In genomic region chr2:180663016-180663471, GRCh38 we compare ENCODE assay signal across 17 cellular contexts.
DNase-seq lines count a peak whose midpoint lies in the region; ATAC-seq, FAIRE-seq and TF ChIP-seq lines count a peak whose summit lies in the region.
"Had no signal": no experiment of that assay in that cellular context is flagged by ENCODE, and none has a peak within 500 bp of the region (broad histone marks: within the 10 kb centered on the region; RNA-seq: fewer than 3 reads in every experiment).

No MANE protein-coding gene starts in this region.

- H3K9me1 ChIP-seq in keratinocyte (ENCODE audit: control insufficient read depth, extremely low read depth, insufficient read depth, low read length) = no peaks in the 10 kb centered on the region

- H3K4me1 ChIP-seq in keratinocyte (ENCODE audit: control insufficient read depth, extremely low read depth, insufficient read depth, low read length) = peaks cover 13% of the 10 kb centered on the region
- no peaks in the 10 kb centered on the region for H3K4me1 ChIP-seq in CD4-positive, alpha-beta memory T cell (ENCODE audit: insufficient read depth, low read length)
- H3K4me1 ChIP-seq: heart right ventricle, uterus had no signal

- intact Hi-C loops in CD4-positive, alpha-beta memory T cell (cut with micrococcal nuclease) = no loop called here

- FAIRE-seq in keratinocyte (lab: Jason Lieb, UNC) = no peak
- FAIRE-seq: GM18507 had no signal

- no peaks in the 10 kb centered on the region for H3K79me2 ChIP-seq in keratinocyte (ENCODE audit: control insufficient read depth, insufficient read depth, low read length)

- no peaks in the 10 kb centered on the region for H3K36me3 Mint-ChIP-seq in CD4-positive, alpha-beta memory T cell
- H3K36me3 Mint-ChIP-seq in type B pancreatic cell = no peaks in the 10 kb centered on the region
- H3K36me3 Mint-ChIP-seq: CD4-positive, CD25-positive, alpha-beta regulatory T cell had no signal

- no peak overlapping the region for H3K9ac ChIP-seq in keratinocyte (ENCODE audit: control insufficient read depth, extremely low read depth, insufficient read depth, low read length)

- peak; percentile 75 for DNase-seq in DMS53 treated with DMSO at 0.1 percent for 48 hours (lab: John Stamatoyannopoulos, UW; ENCODE audit: unreplicated experiment)
- no peak for DNase-seq in keratinocyte (ENCODE audit: low read depth, low spot score)
- DNase-seq in substantia nigra (lab: John Stamatoyannopoulos, UW) = no peak
- DNase-seq in CD4-positive, alpha-beta memory T cell = no peak
- DNase-seq in DMS153 (lab: John Stamatoyannopoulos, UW) = no peak
- no peak for DNase-seq in type B pancreatic cell (ENCODE audit: extremely low spot score, unreplicated experiment)
- DNase-seq: activated naive CD4-positive, alpha-beta T cell treated with Interleukin-2 at 50 U/mL for 16 hours; central memory CD4-positive, alpha-beta T cell; heart right ventricle; retina; stimulated activated CD4-positive, alpha-beta T cell treated with anti-CD3 and anti-CD28 coated beads, Interleukin-2, amount 100 ng/mL, for 48 hours had no signal

- H3K27ac Mint-ChIP-seq in CD4-positive, alpha-beta memory T cell = no peak overlapping the region
- no peak overlapping the region for H3K27ac Mint-ChIP-seq in type B pancreatic cell
- H3K27ac Mint-ChIP-seq: CD4-positive, CD25-positive, alpha-beta regulatory T cell had no signal

- H3K4me1 Mint-ChIP-seq in CD4-positive, alpha-beta memory T cell = no peaks in the 10 kb centered on the region
- H3K4me1 Mint-ChIP-seq in type B pancreatic cell (ENCODE audit: unreplicated experiment) = peaks cover 4% of the 10 kb centered on the region
- H3K4me1 Mint-ChIP-seq: CD4-positive, CD25-positive, alpha-beta regulatory T cell had no signal

- ATAC-seq in HG03432 (IDR thresholded peaks at IDR 0.05; ENCODE audit: unreplicated experiment) = peak; percentile 59
- peak; percentile 55 for ATAC-seq in SK-N-SH treated with all-trans-retinoic acid at 6 μM for 48 hours
- ATAC-seq: heart right ventricle had no signal

- H4K20me1 ChIP-seq in keratinocyte (ENCODE audit: control insufficient read depth, extremely low read depth, insufficient read depth, low read length) = no peaks in the 10 kb centered on the region

- no peak overlapping the region for H2AFZ ChIP-seq in keratinocyte (ENCODE audit: control insufficient read depth, low read length)

- peaks cover 0 to 2% (median 0%) of the 10 kb centered on the region in 8 donors for H3K9me3 Mint-ChIP-seq in CD4-positive, alpha-beta memory T cell
- peaks cover 4% of the 10 kb centered on the region for H3K9me3 Mint-ChIP-seq in type B pancreatic cell

- TF ChIP-seq CTCF in keratinocyte (optimal IDR thresholded peaks at IDR 0.05 in 1 of 3, IDR thresholded peaks at IDR 0.05 in 1 of 3, conservative IDR thresholded peaks at IDR 0.05 in 1 of 3; ENCODE audit: extremely low read depth in 1 of 3, insufficient read depth in 2 of 3, low read length in 3 of 3) (no peak), type B pancreatic cell (conservative IDR thresholded peaks at IDR 0.05) (no peak)

- POLR2A ChIA-PET in CD4-positive, alpha-beta memory T cell (lab: Charles Lee; ENCODE audit: partially characterized antibody) = no interaction called here

- peak overlapping the region in 2 of 8 donors; percentile 12 to 17 for H3K4me3 Mint-ChIP-seq in CD4-positive, alpha-beta memory T cell
- H3K4me3 Mint-ChIP-seq in type B pancreatic cell = no peak overlapping the region
- H3K4me3 Mint-ChIP-seq: CD4-positive, CD25-positive, alpha-beta regulatory T cell had no signal

- dilution Hi-C loops in keratinocyte (cut with MboI; ENCODE audit: extremely low pct_ligation_motif_present, low sequenced_read_pairs) = no loop called here

- no peaks in the 10 kb centered on the region for H3K27me3 ChIP-seq in keratinocyte (ENCODE audit: control insufficient read depth, extremely low read depth, insufficient read depth, low read length)
- no peaks in the 10 kb centered on the region for H3K27me3 ChIP-seq in CD4-positive, alpha-beta memory T cell (ENCODE audit: insufficient read depth, low read length)
- H3K27me3 ChIP-seq: uterus had no signal

- H3K27me3 Mint-ChIP-seq in CD4-positive, alpha-beta memory T cell = peaks cover 5 to 11% of the 10 kb centered on the region in 2 donors
- peaks cover 3% of the 10 kb centered on the region for H3K27me3 Mint-ChIP-seq in type B pancreatic cell
- H3K27me3 Mint-ChIP-seq: CD4-positive, CD25-positive, alpha-beta regulatory T cell had no signal

- no peak overlapping the region for H3K4me3 ChIP-seq in keratinocyte (ENCODE audit: control insufficient read depth in 2 of 3, extremely low read depth in 1 of 3, insufficient read depth in 2 of 3, low read depth in 1 of 3, low read length in 3 of 3)
- no peak overlapping the region for H3K4me3 ChIP-seq in CD4-positive, alpha-beta memory T cell (ENCODE audit: low read length in 2 of 2)
- H3K4me3 ChIP-seq: heart right ventricle, uterus had no signal

- H3K36me3 ChIP-seq in keratinocyte (ENCODE audit: control insufficient read depth in 2 of 2, extremely low read depth in 1 of 2, insufficient read depth in 2 of 2, low read length in 2 of 2) = no peaks in the 10 kb centered on the region
- no peaks in the 10 kb centered on the region for H3K36me3 ChIP-seq in CD4-positive, alpha-beta memory T cell (ENCODE audit: insufficient read depth, low read length)
- H3K36me3 ChIP-seq: heart right ventricle, uterus had no signal

- H3K27ac ChIP-seq in keratinocyte (ENCODE audit: control insufficient read depth, insufficient read depth, low read length) = no peak overlapping the region
- H3K27ac ChIP-seq in substantia nigra (ENCODE audit: low read depth, low read length, poor library complexity, severe bottlenecking) = no peak overlapping the region
- no peak overlapping the region for H3K27ac ChIP-seq in CD4-positive, alpha-beta memory T cell (ENCODE audit: low read depth, low read length)
- H3K27ac ChIP-seq: heart right ventricle, uterus, VCaP had no signal

- H3K4me2 ChIP-seq in keratinocyte (ENCODE audit: control insufficient read depth, extremely low read depth, insufficient read depth, low read depth, low read length) = peak overlapping the region; percentile 52

- no peaks in the 10 kb centered on the region for H3K9me3 ChIP-seq in keratinocyte (ENCODE audit: control insufficient read depth, low read depth, low read length)
- H3K9me3 ChIP-seq in CD4-positive, alpha-beta memory T cell (ENCODE audit: control insufficient read depth in 1 of 2, low read length in 2 of 2) = no peaks in the 10 kb centered on the region
- H3K9me3 ChIP-seq: heart right ventricle, uterus had no signal

- CTCF ChIA-PET in CD4-positive, alpha-beta memory T cell (lab: Charles Lee; ENCODE audit: partially characterized antibody) = no interaction called here

TF ChIP-seq in SK-N-SH treated with all-trans-retinoic acid at 6 μM for 48 hours, 23 proteins besides CTCF, POLR2A, EP300 and RAD21:
- TF ChIP-seq ESRRG (CRISPR knock-in tag; IDR thresholded peaks at IDR 0.05) (no peak), ZFP3 (CRISPR knock-in tag; IDR thresholded peaks at IDR 0.05) (peak; percentile 73; the same call in 1 of the 2 replicates)
